1 cellular context compared by ENCODE assay signal in the genomic region with DNA sequence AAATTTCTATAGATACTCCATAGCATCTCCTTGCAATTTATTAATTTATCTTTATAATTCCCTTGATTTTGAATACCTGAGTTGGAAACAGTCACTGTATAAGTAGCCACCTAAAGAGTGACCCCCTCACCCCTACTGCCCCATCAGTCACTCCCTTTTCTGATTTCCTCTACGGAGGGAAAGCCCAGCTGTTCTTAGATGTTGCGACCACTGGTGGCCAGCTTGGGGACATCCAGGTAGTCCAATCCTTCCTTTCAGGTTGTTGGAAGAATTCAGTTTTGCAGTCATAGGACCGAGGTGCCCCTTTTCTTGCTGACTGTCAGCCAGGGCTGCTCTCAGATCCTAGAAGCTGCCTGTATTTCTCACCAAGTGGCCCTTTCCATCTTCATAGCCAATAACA.
TF ChIP-seq lines count a peak whose summit lies in the region.

No MANE protein-coding gene starts in this region.

TF ChIP-seq in K562, 482 proteins besides CTCF, POLR2A, EP300 and RAD21 (continued from another document and continues in another):
- TF ChIP-seq, protein P1, sequence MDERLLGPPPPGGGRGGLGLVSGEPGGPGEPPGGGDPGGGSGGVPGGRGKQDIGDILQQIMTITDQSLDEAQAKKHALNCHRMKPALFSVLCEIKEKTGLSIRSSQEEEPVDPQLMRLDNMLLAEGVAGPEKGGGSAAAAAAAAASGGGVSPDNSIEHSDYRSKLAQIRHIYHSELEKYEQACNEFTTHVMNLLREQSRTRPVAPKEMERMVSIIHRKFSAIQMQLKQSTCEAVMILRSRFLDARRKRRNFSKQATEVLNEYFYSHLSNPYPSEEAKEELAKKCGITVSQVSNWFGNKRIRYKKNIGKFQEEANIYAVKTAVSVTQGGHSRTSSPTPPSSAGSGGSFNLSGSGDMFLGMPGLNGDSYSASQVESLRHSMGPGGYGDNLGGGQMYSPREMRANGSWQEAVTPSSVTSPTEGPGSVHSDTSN (CRISPR knock-in tag; IDR thresholded peaks at IDR 0.05; ENCODE audit: low read depth) = no peak
- TF ChIP-seq, protein P1 (tag; conservative IDR thresholded peaks at IDR 0.05; ENCODE audit: low read depth) = peak; percentile 42; the same call in 1 of the 2 replicates
- TF ChIP-seq CREM (IDR thresholded peaks at IDR 0.05; ENCODE audit: low read depth) (no peak), KDM1A (IDR thresholded peaks at IDR 0.05) (no peak), BRCA1 (IDR thresholded peaks at IDR 0.05) (no peak), BRCA1 (CRISPR knock-in tag; IDR thresholded peaks at IDR 0.05) (no peak), ZFP30 (CRISPR knock-in tag; IDR thresholded peaks at IDR 0.05; ENCODE audit: borderline replicate concordance) (no peak), ZNF121 (CRISPR knock-in tag; conservative IDR thresholded peaks at IDR 0.05) (no peak), NCOA1 (IDR thresholded peaks at IDR 0.05; ENCODE audit: low read depth) (no peak), SMC3 (conservative IDR thresholded peaks at IDR 0.05; ENCODE audit: insufficient read depth, low read depth, low read length) (peak; percentile 58), ZNF253 (CRISPR knock-in tag; conservative IDR thresholded peaks at IDR 0.05) (no peak), ZNF146 (CRISPR knock-in tag; IDR thresholded peaks at IDR 0.05; ENCODE audit: unreplicated experiment) (no peak), MEIS2 (IDR thresholded peaks at IDR 0.05; ENCODE audit: partially characterized antibody) (peak; percentile 44), DACH1 (IDR thresholded peaks at IDR 0.05; ENCODE audit: partially characterized antibody) (peak; percentile 49), IFI16 (CRISPR knock-in tag; IDR thresholded peaks at IDR 0.05) (no peak), ZNF12 (CRISPR knock-in tag; IDR thresholded peaks at IDR 0.05) (no peak), RFX7 (CRISPR knock-in tag; IDR thresholded peaks at IDR 0.05) (no peak), HIVEP1 (CRISPR knock-in tag; IDR thresholded peaks at IDR 0.05) (no peak), PML (IDR thresholded peaks at IDR 0.05; ENCODE audit: low read length) (no peak), TRIM24 (IDR thresholded peaks at IDR 0.05) (no peak), MTA1 (IDR thresholded peaks at IDR 0.05; ENCODE audit: borderline replicate concordance) (no peak)
- TF ChIP-seq, protein P2, sequence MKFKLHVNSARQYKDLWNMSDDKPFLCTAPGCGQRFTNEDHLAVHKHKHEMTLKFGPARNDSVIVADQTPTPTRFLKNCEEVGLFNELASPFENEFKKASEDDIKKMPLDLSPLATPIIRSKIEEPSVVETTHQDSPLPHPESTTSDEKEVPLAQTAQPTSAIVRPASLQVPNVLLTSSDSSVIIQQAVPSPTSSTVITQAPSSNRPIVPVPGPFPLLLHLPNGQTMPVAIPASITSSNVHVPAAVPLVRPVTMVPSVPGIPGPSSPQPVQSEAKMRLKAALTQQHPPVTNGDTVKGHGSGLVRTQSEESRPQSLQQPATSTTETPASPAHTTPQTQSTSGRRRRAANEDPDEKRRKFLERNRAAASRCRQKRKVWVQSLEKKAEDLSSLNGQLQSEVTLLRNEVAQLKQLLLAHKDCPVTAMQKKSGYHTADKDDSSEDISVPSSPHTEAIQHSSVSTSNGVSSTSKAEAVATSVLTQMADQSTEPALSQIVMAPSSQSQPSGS (CRISPR knock-in tag; IDR thresholded peaks at IDR 0.05) = no peak
- TF ChIP-seq, protein P3, sequence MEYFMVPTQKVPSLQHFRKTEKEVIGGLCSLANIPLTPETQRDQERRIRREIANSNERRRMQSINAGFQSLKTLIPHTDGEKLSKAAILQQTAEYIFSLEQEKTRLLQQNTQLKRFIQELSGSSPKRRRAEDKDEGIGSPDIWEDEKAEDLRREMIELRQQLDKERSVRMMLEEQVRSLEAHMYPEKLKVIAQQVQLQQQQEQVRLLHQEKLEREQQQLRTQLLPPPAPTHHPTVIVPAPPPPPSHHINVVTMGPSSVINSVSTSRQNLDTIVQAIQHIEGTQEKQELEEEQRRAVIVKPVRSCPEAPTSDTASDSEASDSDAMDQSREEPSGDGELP (CRISPR knock-in tag; IDR thresholded peaks at IDR 0.05; ENCODE audit: borderline replicate concordance) = peak; percentile 80
- TF ChIP-seq, protein P4, sequence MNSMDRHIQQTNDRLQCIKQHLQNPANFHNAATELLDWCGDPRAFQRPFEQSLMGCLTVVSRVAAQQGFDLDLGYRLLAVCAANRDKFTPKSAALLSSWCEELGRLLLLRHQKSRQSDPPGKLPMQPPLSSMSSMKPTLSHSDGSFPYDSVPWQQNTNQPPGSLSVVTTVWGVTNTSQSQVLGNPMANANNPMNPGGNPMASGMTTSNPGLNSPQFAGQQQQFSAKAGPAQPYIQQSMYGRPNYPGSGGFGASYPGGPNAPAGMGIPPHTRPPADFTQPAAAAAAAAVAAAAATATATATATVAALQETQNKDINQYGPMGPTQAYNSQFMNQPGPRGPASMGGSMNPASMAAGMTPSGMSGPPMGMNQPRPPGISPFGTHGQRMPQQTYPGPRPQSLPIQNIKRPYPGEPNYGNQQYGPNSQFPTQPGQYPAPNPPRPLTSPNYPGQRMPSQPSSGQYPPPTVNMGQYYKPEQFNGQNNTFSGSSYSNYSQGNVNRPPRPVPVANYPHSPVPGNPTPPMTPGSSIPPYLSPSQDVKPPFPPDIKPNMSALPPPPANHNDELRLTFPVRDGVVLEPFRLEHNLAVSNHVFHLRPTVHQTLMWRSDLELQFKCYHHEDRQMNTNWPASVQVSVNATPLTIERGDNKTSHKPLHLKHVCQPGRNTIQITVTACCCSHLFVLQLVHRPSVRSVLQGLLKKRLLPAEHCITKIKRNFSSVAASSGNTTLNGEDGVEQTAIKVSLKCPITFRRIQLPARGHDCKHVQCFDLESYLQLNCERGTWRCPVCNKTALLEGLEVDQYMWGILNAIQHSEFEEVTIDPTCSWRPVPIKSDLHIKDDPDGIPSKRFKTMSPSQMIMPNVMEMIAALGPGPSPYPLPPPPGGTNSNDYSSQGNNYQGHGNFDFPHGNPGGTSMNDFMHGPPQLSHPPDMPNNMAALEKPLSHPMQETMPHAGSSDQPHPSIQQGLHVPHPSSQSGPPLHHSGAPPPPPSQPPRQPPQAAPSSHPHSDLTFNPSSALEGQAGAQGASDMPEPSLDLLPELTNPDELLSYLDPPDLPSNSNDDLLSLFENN (IDR thresholded peaks at IDR 0.05; ENCODE audit: low read depth in 2 of 2, low read length in 2 of 2) = no peak
- TF ChIP-seq, protein P5, sequence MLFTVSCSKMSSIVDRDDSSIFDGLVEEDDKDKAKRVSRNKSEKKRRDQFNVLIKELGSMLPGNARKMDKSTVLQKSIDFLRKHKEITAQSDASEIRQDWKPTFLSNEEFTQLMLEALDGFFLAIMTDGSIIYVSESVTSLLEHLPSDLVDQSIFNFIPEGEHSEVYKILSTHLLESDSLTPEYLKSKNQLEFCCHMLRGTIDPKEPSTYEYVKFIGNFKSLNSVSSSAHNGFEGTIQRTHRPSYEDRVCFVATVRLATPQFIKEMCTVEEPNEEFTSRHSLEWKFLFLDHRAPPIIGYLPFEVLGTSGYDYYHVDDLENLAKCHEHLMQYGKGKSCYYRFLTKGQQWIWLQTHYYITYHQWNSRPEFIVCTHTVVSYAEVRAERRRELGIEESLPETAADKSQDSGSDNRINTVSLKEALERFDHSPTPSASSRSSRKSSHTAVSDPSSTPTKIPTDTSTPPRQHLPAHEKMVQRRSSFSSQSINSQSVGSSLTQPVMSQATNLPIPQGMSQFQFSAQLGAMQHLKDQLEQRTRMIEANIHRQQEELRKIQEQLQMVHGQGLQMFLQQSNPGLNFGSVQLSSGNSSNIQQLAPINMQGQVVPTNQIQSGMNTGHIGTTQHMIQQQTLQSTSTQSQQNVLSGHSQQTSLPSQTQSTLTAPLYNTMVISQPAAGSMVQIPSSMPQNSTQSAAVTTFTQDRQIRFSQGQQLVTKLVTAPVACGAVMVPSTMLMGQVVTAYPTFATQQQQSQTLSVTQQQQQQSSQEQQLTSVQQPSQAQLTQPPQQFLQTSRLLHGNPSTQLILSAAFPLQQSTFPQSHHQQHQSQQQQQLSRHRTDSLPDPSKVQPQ (CRISPR knock-in tag; IDR thresholded peaks at IDR 0.05; ENCODE audit: borderline replicate concordance) = no peak
- TF ChIP-seq, protein P6, sequence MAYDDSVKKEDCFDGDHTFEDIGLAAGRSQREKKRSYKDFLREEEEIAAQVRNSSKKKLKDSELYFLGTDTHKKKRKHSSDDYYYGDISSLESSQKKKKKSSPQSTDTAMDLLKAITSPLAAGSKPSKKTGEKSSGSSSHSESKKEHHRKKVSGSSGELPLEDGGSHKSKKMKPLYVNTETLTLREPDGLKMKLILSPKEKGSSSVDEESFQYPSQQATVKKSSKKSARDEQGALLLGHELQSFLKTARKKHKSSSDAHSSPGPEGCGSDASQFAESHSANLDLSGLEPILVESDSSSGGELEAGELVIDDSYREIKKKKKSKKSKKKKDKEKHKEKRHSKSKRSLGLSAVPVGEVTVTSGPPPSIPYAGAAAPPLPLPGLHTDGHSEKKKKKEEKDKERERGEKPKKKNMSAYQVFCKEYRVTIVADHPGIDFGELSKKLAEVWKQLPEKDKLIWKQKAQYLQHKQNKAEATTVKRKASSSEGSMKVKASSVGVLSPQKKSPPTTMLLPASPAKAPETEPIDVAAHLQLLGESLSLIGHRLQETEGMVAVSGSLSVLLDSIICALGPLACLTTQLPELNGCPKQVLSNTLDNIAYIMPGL (CRISPR knock-in tag; IDR thresholded peaks at IDR 0.05) = no peak
- TF ChIP-seq, protein P7, sequence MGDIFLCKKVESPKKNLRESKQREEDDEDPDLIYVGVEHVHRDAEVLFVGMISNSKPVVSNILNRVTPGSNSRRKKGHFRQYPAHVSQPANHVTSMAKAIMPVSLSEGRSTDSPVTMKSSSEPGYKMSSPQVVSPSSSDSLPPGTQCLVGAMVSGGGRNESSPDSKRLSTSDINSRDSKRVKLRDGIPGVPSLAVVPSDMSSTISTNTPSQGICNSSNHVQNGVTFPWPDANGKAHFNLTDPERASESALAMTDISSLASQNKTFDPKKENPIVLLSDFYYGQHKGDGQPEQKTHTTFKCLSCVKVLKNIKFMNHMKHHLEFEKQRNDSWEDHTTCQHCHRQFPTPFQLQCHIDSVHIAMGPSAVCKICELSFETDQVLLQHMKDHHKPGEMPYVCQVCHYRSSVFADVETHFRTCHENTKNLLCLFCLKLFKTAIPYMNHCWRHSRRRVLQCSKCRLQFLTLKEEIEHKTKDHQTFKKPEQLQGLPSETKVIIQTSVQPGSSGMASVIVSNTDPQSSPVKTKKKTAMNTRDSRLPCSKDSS (IDR thresholded peaks at IDR 0.05; ENCODE audit: low read depth, partially characterized antibody) = no peak
- TF ChIP-seq, protein P8, sequence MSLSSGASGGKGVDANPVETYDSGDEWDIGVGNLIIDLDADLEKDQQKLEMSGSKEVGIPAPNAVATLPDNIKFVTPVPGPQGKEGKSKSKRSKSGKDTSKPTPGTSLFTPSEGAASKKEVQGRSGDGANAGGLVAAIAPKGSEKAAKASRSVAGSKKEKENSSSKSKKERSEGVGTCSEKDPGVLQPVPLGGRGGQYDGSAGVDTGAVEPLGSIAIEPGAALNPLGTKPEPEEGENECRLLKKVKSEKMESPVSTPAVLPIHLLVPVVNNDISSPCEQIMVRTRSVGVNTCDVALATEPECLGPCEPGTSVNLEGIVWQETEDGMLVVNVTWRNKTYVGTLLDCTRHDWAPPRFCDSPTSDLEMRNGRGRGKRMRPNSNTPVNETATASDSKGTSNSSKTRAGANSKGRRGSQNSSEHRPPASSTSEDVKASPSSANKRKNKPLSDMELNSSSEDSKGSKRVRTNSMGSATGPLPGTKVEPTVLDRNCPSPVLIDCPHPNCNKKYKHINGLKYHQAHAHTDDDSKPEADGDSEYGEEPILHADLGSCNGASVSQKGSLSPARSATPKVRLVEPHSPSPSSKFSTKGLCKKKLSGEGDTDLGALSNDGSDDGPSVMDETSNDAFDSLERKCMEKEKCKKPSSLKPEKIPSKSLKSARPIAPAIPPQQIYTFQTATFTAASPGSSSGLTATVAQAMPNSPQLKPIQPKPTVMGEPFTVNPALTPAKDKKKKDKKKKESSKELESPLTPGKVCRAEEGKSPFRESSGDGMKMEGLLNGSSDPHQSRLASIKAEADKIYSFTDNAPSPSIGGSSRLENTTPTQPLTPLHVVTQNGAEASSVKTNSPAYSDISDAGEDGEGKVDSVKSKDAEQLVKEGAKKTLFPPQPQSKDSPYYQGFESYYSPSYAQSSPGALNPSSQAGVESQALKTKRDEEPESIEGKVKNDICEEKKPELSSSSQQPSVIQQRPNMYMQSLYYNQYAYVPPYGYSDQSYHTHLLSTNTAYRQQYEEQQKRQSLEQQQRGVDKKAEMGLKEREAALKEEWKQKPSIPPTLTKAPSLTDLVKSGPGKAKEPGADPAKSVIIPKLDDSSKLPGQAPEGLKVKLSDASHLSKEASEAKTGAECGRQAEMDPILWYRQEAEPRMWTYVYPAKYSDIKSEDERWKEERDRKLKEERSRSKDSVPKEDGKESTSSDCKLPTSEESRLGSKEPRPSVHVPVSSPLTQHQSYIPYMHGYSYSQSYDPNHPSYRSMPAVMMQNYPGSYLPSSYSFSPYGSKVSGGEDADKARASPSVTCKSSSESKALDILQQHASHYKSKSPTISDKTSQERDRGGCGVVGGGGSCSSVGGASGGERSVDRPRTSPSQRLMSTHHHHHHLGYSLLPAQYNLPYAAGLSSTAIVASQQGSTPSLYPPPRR (CRISPR knock-in tag; IDR thresholded peaks at IDR 0.05; ENCODE audit: borderline replicate concordance) = no peak
- TF ChIP-seq, protein P9, sequence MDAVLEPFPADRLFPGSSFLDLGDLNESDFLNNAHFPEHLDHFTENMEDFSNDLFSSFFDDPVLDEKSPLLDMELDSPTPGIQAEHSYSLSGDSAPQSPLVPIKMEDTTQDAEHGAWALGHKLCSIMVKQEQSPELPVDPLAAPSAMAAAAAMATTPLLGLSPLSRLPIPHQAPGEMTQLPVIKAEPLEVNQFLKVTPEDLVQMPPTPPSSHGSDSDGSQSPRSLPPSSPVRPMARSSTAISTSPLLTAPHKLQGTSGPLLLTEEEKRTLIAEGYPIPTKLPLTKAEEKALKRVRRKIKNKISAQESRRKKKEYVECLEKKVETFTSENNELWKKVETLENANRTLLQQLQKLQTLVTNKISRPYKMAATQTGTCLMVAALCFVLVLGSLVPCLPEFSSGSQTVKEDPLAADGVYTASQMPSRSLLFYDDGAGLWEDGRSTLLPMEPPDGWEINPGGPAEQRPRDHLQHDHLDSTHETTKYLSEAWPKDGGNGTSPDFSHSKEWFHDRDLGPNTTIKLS (IDR thresholded peaks at IDR 0.05; ENCODE audit: borderline replicate concordance, low read depth) = no peak
